ENCODE assay signal across 24 cellular contexts in genomic region chr4:80254114-80254513, GRCh38. TPM values are rescaled to one million over a fixed set of nuclear protein-coding genes. Genes with fewer than 3 reads are reported as not detected.
DNase-seq lines count a peak whose midpoint lies in the region; ATAC-seq, FAIRE-seq and TF ChIP-seq lines count a peak whose summit lies in the region.
"Had no signal": no experiment of that assay in that cellular context is flagged by ENCODE, and none has a peak within 500 bp of the region (broad histone marks: within the 10 kb centered on the region; RNA-seq: fewer than 3 reads in every experiment).

No MANE protein-coding gene starts in this region.

- H3K9ac ChIP-seq in Loucy (ENCODE audit: low read depth, low read length, poor library complexity, severe bottlenecking) = no peak overlapping the region
- no peak overlapping the region for H3K9ac ChIP-seq in K562 (ENCODE audit: insufficient read depth in 1 of 2, low read depth in 2 of 2, low read length in 2 of 2)
- H3K9ac ChIP-seq: BLaER1 had no signal

- no peak for TF ChIP-seq CTCF in HFFc6 (IDR thresholded peaks at IDR 0.05)
- no peak for TF ChIP-seq CTCF in Loucy (conservative IDR thresholded peaks at IDR 0.05; ENCODE audit: low read length)
- TF ChIP-seq CTCF in K562 (IDR thresholded peaks at IDR 0.05 in 2 of 3, conservative IDR thresholded peaks at IDR 0.05 in 1 of 3; ENCODE audit: insufficient read depth in 2 of 3, low read depth in 1 of 3, low read length in 3 of 3) = no peak
- TF ChIP-seq CTCF in GM23338 (conservative IDR thresholded peaks at IDR 0.05; ENCODE audit: low read depth in 2 of 2) = no peak

- WGBS in K562 (ENCODE audit: insufficient coverage, low coverage, missing lambda C conversion rate) = 100% methylated on average over 2 of the region's 2 CpGs

- H3K4me1 ChIP-seq in Loucy (ENCODE audit: insufficient read depth, low read length, poor library complexity, severe bottlenecking) (peaks cover 9% of the 10 kb centered on the region), K562 (replicated peaks in 1 of 2; ENCODE audit: control insufficient read depth in 2 of 2, insufficient read depth in 2 of 2, low read length in 2 of 2) (peaks cover 0 to 28% of the 10 kb centered on the region in 2 experiments; a peak in 3 of 5 replicates), GM23338 (ENCODE audit: insufficient read depth) (peaks cover 5% of the 10 kb centered on the region)
- H3K4me1 ChIP-seq: BE2C had no signal

- H3K9me2 ChIP-seq in Loucy (replicated peaks; ENCODE audit: low read depth, low read length) (no peaks in the 10 kb centered on the region), GM23338 (ENCODE audit: insufficient read depth) (no peaks in the 10 kb centered on the region)

- intact Hi-C loops in K562 (cut with micrococcal nuclease) = no loop called here

- H3K9me3 Mint-ChIP-seq in HFFc6 (no peaks in the 10 kb centered on the region), GM23338 (no peaks in the 10 kb centered on the region)
- no peaks in the 10 kb centered on the region for H3K9me3 Mint-ChIP-seq in activated CD4-positive, alpha-beta T cell treated with anti-CD3 and anti-CD28 coated beads, Interleukin-2, amount 10 ng/mL, durations not matched to agents 7 days and 5 days
- H3K9me3 Mint-ChIP-seq: CD14-positive monocyte; CD8-positive, alpha-beta memory T cell had no signal

- peaks cover 6% of the 10 kb centered on the region for H3F3A ChIP-seq in Loucy (ENCODE audit: low read depth)
- no peaks in the 10 kb centered on the region for H3F3A ChIP-seq in GM23338 (replicated peaks; ENCODE audit: low read depth)

- H3K4me1 Mint-ChIP-seq in HFFc6 (ENCODE audit: low read depth) (peaks cover 88% of the 10 kb centered on the region), GM23338 (peaks cover 10% of the 10 kb centered on the region; the same call in 2 of the 3 replicates)
- H3K4me1 Mint-ChIP-seq in activated CD4-positive, alpha-beta T cell treated with anti-CD3 and anti-CD28 coated beads, Interleukin-2, amount 10 ng/mL, durations not matched to agents 7 days and 5 days = no peaks in the 10 kb centered on the region
- H3K4me1 Mint-ChIP-seq: CD4-positive, alpha-beta memory T cell; CD4-positive, CD25-positive, alpha-beta regulatory T cell; CD8-positive, alpha-beta memory T cell had no signal

- no peak for FAIRE-seq in K562 (lab: Jason Lieb, UNC)
- FAIRE-seq: A204.1, GM19239 had no signal

- H3K9me1 ChIP-seq in K562 (ENCODE audit: control insufficient read depth, insufficient read depth, low read length) = no peaks in the 10 kb centered on the region

- in situ Hi-C loops in K562 (cut with MboI) = no loop called here

- H2AFZ ChIP-seq in Loucy (ENCODE audit: low read length) (no peak overlapping the region), K562 (ENCODE audit: low read depth, low read length) (no peak overlapping the region), GM23338 (no peak overlapping the region)

- peak overlapping the region; percentile 72; the same call in 1 of the 2 replicates for H3K4me3 Mint-ChIP-seq in HFFc6
- no peak overlapping the region for H3K4me3 Mint-ChIP-seq in activated CD4-positive, alpha-beta T cell treated with anti-CD3 and anti-CD28 coated beads, Interleukin-2, amount 10 ng/mL, durations not matched to agents 7 days and 5 days
- H3K4me3 Mint-ChIP-seq in GM23338 = no peak overlapping the region
- H3K4me3 Mint-ChIP-seq: CD14-positive monocyte; CD4-positive, alpha-beta memory T cell; CD4-positive, CD25-positive, alpha-beta regulatory T cell; CD8-positive, alpha-beta memory T cell had no signal

- ATAC-seq in K562 = no peak; the same call in 2 of the 3 replicates
- ATAC-seq in GM23338 = no peak

- H4K20me1 ChIP-seq in Loucy (ENCODE audit: insufficient read depth, low read length, poor library complexity, severe bottlenecking) = no peaks in the 10 kb centered on the region
- no peaks in the 10 kb centered on the region for H4K20me1 ChIP-seq in K562 (replicated peaks; ENCODE audit: control insufficient read depth, insufficient read depth, low read length)
- H4K20me1 ChIP-seq in GM23338 (replicated peaks; ENCODE audit: insufficient read depth) = no peaks in the 10 kb centered on the region
- H4K20me1 ChIP-seq: BLaER1 had no signal

- peak overlapping the region; percentile 70 for H3K4me2 ChIP-seq in Loucy (ENCODE audit: low read depth, low read length, poor library complexity, severe bottlenecking)
- H3K4me2 ChIP-seq in K562 (ENCODE audit: insufficient read depth, low read length) = no peak overlapping the region
- H3K4me2 ChIP-seq in GM23338 = no peak overlapping the region

- DNase-seq in HFFc6 = no peak
- no peak for DNase-seq in K562 (ENCODE audit: extremely low read depth in 1 of 4, low spot score in 3 of 4)
- DNase-seq in activated CD4-positive, alpha-beta T cell treated with anti-CD3 and anti-CD28 coated beads, Interleukin-2, amount 10 ng/mL, durations not matched to agents 7 days and 5 days = no peak
- no peak for DNase-seq in DMS153 treated with DMSO at 0.1 percent for 48 hours (lab: John Stamatoyannopoulos, UW; ENCODE audit: unreplicated experiment)
- DNase-seq in GM23338 (ENCODE audit: low spot score) = no peak
- DNase-seq in activated CD8-positive, alpha-beta memory T cell treated with anti-CD3 and anti-CD28 coated beads for 24 hours = no peak
- DNase-seq: 8988T; ACHN; BE2C; C1 segment of cervical spinal cord; CD4-positive, alpha-beta memory T cell; CD4-positive, CD25-positive, alpha-beta regulatory T cell; CD8-positive, alpha-beta memory T cell; COR-L47; DMS 273 treated with DMSO at 0.1 percent for 48 hours; DMS153; DMS79 treated with DMSO at 0.1 percent for 48 hours; GF-D8 had no signal

- H3K79me2 ChIP-seq in Loucy (ENCODE audit: insufficient read depth, low read length) (no peaks in the 10 kb centered on the region), K562 (ENCODE audit: control insufficient read depth, insufficient read depth, low read length) (no peaks in the 10 kb centered on the region), GM23338 (replicated peaks; ENCODE audit: insufficient read depth) (no peaks in the 10 kb centered on the region)

- POLR2A ChIA-PET in K562 (lab: Yijun Ruan, JAX) = interaction anchor here (1.0 to 1.2 kb wide), 2 partner anchors 12 kb away, joined by 4 to 5 read pairs; partner anchors contain the start of gene FGF5
- POLR2A ChIA-PET in activated CD4-positive, alpha-beta T cell treated with anti-CD3 and anti-CD28 coated beads, Interleukin-2, amount 10 ng/mL, durations not matched to agents 7 days and 5 days (lab: Charles Lee) = no interaction called here

- no peaks in the 10 kb centered on the region for H3K9me3 ChIP-seq in Loucy (ENCODE audit: insufficient read depth, low read depth, low read length)
- H3K9me3 ChIP-seq in K562 (replicated peaks; ENCODE audit: control insufficient read depth, insufficient read depth, low read depth, low read length) = no peaks in the 10 kb centered on the region
- H3K9me3 ChIP-seq: BE2C, BLaER1 had no signal

- no peak for TF ChIP-seq POLR2A in K562 (conservative IDR thresholded peaks at IDR 0.05)

- H3K36me3 ChIP-seq in Loucy (ENCODE audit: insufficient read depth, low read length) (no peaks in the 10 kb centered on the region), K562 (ENCODE audit: control insufficient read depth, insufficient read depth, low read length) (no peaks in the 10 kb centered on the region), GM23338 (ENCODE audit: insufficient read depth) (no peaks in the 10 kb centered on the region)
- H3K36me3 ChIP-seq: BE2C, BLaER1 had no signal

- peaks cover 4% of the 10 kb centered on the region for H3K27me3 ChIP-seq in Loucy (ENCODE audit: insufficient read depth, low read length, poor library complexity, severe bottlenecking)
- H3K27me3 ChIP-seq in K562 (ENCODE audit: control insufficient read depth in 2 of 2, insufficient read depth in 2 of 2, low read length in 2 of 2) = no peaks in the 10 kb centered on the region
- peaks cover 36% of the 10 kb centered on the region for H3K27me3 ChIP-seq in GM23338 (ENCODE audit: insufficient read depth)
- H3K27me3 ChIP-seq: BLaER1 had no signal

- CTCF ChIA-PET in K562 (lab: Yijun Ruan, JAX; ENCODE audit: low intra/inter-chr PET ratio) = no interaction called here
- CTCF ChIA-PET in activated CD4-positive, alpha-beta T cell treated with anti-CD3 and anti-CD28 coated beads, Interleukin-2, amount 10 ng/mL, durations not matched to agents 7 days and 5 days (lab: Charles Lee) = no interaction called here

- no TSS peak for BruUV-seq in K562 (replicated peaks; lab: Mats Ljungman, UMichigan)

- H3K36me3 Mint-ChIP-seq in HFFc6 (ENCODE audit: low read depth) (peaks cover 5% of the 10 kb centered on the region; the same call in 1 of the 2 replicates), GM23338 (ENCODE audit: low read depth) (no peaks in the 10 kb centered on the region)
- H3K36me3 Mint-ChIP-seq in activated CD4-positive, alpha-beta T cell treated with anti-CD3 and anti-CD28 coated beads, Interleukin-2, amount 10 ng/mL, durations not matched to agents 7 days and 5 days (ENCODE audit: low read depth) = no peaks in the 10 kb centered on the region
- H3K36me3 Mint-ChIP-seq: CD14-positive monocyte; CD4-positive, alpha-beta memory T cell; CD4-positive, CD25-positive, alpha-beta regulatory T cell; CD8-positive, alpha-beta memory T cell had no signal

- H3K27ac ChIP-seq in K562 (ENCODE audit: extremely low read depth, low read depth, low read length) (no peak overlapping the region), GM23338 (ENCODE audit: low read depth) (no peak overlapping the region)
- H3K27ac ChIP-seq: BLaER1 had no signal

- H3K27me3 Mint-ChIP-seq in HFFc6 (ENCODE audit: insufficient read depth) = no peaks in the 10 kb centered on the region
- H3K27me3 Mint-ChIP-seq in activated CD4-positive, alpha-beta T cell treated with anti-CD3 and anti-CD28 coated beads, Interleukin-2, amount 10 ng/mL, durations not matched to agents 7 days and 5 days = peaks cover 27% of the 10 kb centered on the region
- peaks cover 2% of the 10 kb centered on the region for H3K27me3 Mint-ChIP-seq in GM23338 (ENCODE audit: insufficient read depth, low read depth, poor library complexity)

- TF ChIP-seq RAD21 in K562 (CRISPR knock-in tag; conservative IDR thresholded peaks at IDR 0.05 in 1 of 2, IDR thresholded peaks at IDR 0.05 in 1 of 2) = no peak

- peak overlapping the region; percentile 85 for H3K27ac Mint-ChIP-seq in HFFc6
- H3K27ac Mint-ChIP-seq in activated CD4-positive, alpha-beta T cell treated with anti-CD3 and anti-CD28 coated beads, Interleukin-2, amount 10 ng/mL, durations not matched to agents 7 days and 5 days = no peak overlapping the region
- H3K27ac Mint-ChIP-seq in GM23338 = no peak overlapping the region
- H3K27ac Mint-ChIP-seq: CD14-positive monocyte; CD4-positive, alpha-beta memory T cell; CD4-positive, CD25-positive, alpha-beta regulatory T cell; CD8-positive, alpha-beta memory T cell had no signal

- no peak for TF ChIP-seq EP300 in K562 (IDR thresholded peaks at IDR 0.05; ENCODE audit: low read length)

- H3K4me3 ChIP-seq in Loucy (ENCODE audit: low read length, poor library complexity, severe bottlenecking) (no peak overlapping the region), K562 (no peak overlapping the region), GM23338 (no peak overlapping the region)
- H3K4me3 ChIP-seq: BLaER1 had no signal

RNA-seq across cellular contexts. Expression of gene FGF5, which starts 12.3 kb away (rescaled TPM):
- total RNA-seq in HFFc6 (2021; fragmentation: NEBNext Ultra II Directional; extraction: Animal tissue kit (Norgen Biotek cat#: 25700)) = 100 to 1,000 TPM; 248 to 569 (median 522) TPM
- total RNA-seq in K562 (2011; cell fraction: chromatin; rRNA removed; ENCODE audit: low replicate concordance) = 3.0 and 3.2 TPM in 2 replicates
- total RNA-seq in K562 (2011; cell fraction: nucleolus; rRNA removed) = 2.0 and 3.2 TPM in 2 replicates
- 3.2 and 6.8 TPM in 2 replicates for total RNA-seq in K562 (2011; cell fraction: nucleoplasm; rRNA removed)
- 0.37 and 0.41 TPM in 2 replicates for total RNA-seq in K562 (2014; rRNA removed)
- 1.1 and 1.4 TPM in 2 replicates for total RNA-seq in K562 (2014; rRNA removed; fragmentation: Illumina TruSeq; extraction: Trizol)
- total RNA-seq in K562 (2015; rRNA removed; fragmentation: Illumina TruSeq; extraction: Trizol) = 0.68 and 0.76 TPM in 2 replicates
- total RNA-seq in K562 (2021) = 2.0 and 2.7 TPM in 2 replicates
- 2.2 and 2.7 TPM in 2 replicates for polyA plus RNA-seq in K562 (2011; rRNA removed)
- polyA plus RNA-seq in K562 (2011; cell fraction: cytosol; rRNA removed) = 1.3 and 3.6 TPM in 2 replicates
- 0.93 and 2.8 TPM in 2 replicates for polyA plus RNA-seq in K562 (2011; cell fraction: nucleus; rRNA removed)
- polyA plus RNA-seq in K562 (2012) = 1.2 and 2.4 TPM in 2 replicates
- 1.4 TPM in 2 replicates for polyA plus RNA-seq in K562 (2014; fragmentation: Illumina TruSeq; extraction: Trizol)
- polyA plus RNA-seq in K562 (2014; fragmentation: Nextera tagmentation; extraction: Ambion mirVana) = under 1 TPM; 0.38 to 0.61 TPM
- 1.1 and 1.2 TPM in 2 replicates for polyA plus RNA-seq in K562 (2014; rRNA removed)
- 2.2 and 2.5 TPM in 2 replicates for polyA minus RNA-seq in K562 (2011; rRNA and poly(A)+ RNA removed)
- 1.7 and 4.0 TPM in 2 replicates for polyA minus RNA-seq in K562 (2011; cell fraction: cytosol; rRNA and poly(A)+ RNA removed)
- polyA minus RNA-seq in K562 (2011; cell fraction: nucleus; rRNA and poly(A)+ RNA removed) = 3.9 and 6.6 TPM in 2 replicates
- total RNA-seq in activated CD4-positive, alpha-beta T cell treated with anti-CD3 and anti-CD28 coated beads, Interleukin-2, amount 10 ng/mL, durations not matched to agents 7 days and 5 days = not detected
- not detected in 2 replicates for total RNA-seq in GM23338 (2014; rRNA removed; shearing (Covaris generic))
- polyA plus RNA-seq in GM23338 (2016; fragmentation: Nextera tagmentation; extraction: Ambion mirVana) = not detected in 2 replicates
- total RNA-seq: A673; CD4-positive, CD25-positive, alpha-beta regulatory T cell; CD8-positive, alpha-beta memory T cell had no signal
- polyA plus RNA-seq: CD14-positive monocyte; CD4-positive, alpha-beta memory T cell; CD4-positive, CD25-positive, alpha-beta regulatory T cell; CD8-positive, alpha-beta memory T cell had no signal

RNA-seq across cellular contexts. Expression of gene PRDM8, which starts 56.8 kb away (rescaled TPM):
- total RNA-seq in HFFc6 (2021; fragmentation: NEBNext Ultra II Directional; extraction: Animal tissue kit (Norgen Biotek cat#: 25700)) = 10 to 100 TPM; 20.4 to 25.4 (median 23.9) TPM
- total RNA-seq in K562 (2011; cell fraction: chromatin; rRNA removed; ENCODE audit: low replicate concordance) = not detected in 2 replicates
- total RNA-seq in K562 (2011; cell fraction: nucleolus; rRNA removed) = not detected in 2 replicates
- total RNA-seq in K562 (2011; cell fraction: nucleoplasm; rRNA removed) = not detected in 2 replicates
- total RNA-seq in K562 (2014; rRNA removed) (not detected in 2 replicates), K562 (2014; rRNA removed; fragmentation: Illumina TruSeq; extraction: Trizol) (not detected in 2 replicates), K562 (2015; rRNA removed; fragmentation: Illumina TruSeq; extraction: Trizol) (not detected in 2 replicates), K562 (2021) (0.07 and 0.40 TPM in 2 replicates)
- polyA plus RNA-seq in K562 (2011; rRNA removed) (not detected in 2 replicates), K562 (2014; fragmentation: Illumina TruSeq; extraction: Trizol) (not detected in 2 replicates), K562 (2014; fragmentation: Nextera tagmentation; extraction: Ambion mirVana) (not detected), K562 (2014; rRNA removed) (not detected in 2 replicates), GM23338 (2016; fragmentation: Nextera tagmentation; extraction: Ambion mirVana) (0.16 TPM in 1 of 2 replicates, not detected in the other)
- not detected in 2 replicates for polyA plus RNA-seq in K562 (2011; cell fraction: cytosol; rRNA removed)
- polyA plus RNA-seq in K562 (2011; cell fraction: nucleus; rRNA removed) = not detected in 2 replicates
- polyA plus RNA-seq in K562 (2012) = not detected in 2 replicates
- polyA minus RNA-seq in K562 (2011; rRNA and poly(A)+ RNA removed) = not detected in 2 replicates
- polyA minus RNA-seq in K562 (2011; cell fraction: cytosol; rRNA and poly(A)+ RNA removed) = not detected in 2 replicates
- not detected in 2 replicates for polyA minus RNA-seq in K562 (2011; cell fraction: nucleus; rRNA and poly(A)+ RNA removed)
- 1 to 10 TPM; 4.8 to 5.2 TPM for total RNA-seq in activated CD4-positive, alpha-beta T cell treated with anti-CD3 and anti-CD28 coated beads, Interleukin-2, amount 10 ng/mL, durations not matched to agents 7 days and 5 days
- not detected in 2 replicates for total RNA-seq in GM23338 (2014; rRNA removed; shearing (Covaris generic))

Comparison
In these comparisons a context has a peak if more than half of its experiments do, and no peak if none do; other contexts are left out.
1. RNA of gene FGF5, which starts 12.3 kb away (total RNA-seq): 248 to 569 TPM in HFFc6; 0.37 to 6.8 TPM in K562, not detected in activated CD4-positive, alpha-beta T cell treated with anti-CD3 and anti-CD28 coated beads, Interleukin-2, amount 10 ng/mL, durations not matched to agents 7 days and 5 days and not detected in GM23338; every median in the first group is over 10 times any median in the second.